ENCODE assay signal across 22 cellular contexts in genomic region chr6:154614641-154615040, GRCh38.
"Had no signal": no experiment of that assay in that cellular context is flagged by ENCODE, and none has a peak within 500 bp of the region (broad histone marks: within the 10 kb centered on the region; RNA-seq: fewer than 3 reads in every experiment).

No MANE protein-coding gene starts in this region.

- ATAC-seq: activated CD8-positive, alpha-beta memory T cell treated with anti-CD3 and anti-CD28 coated beads, Interleukin-2, amount 10 ng/mL, durations not matched to agents 7 days and 5 days had no signal

- H3K4me3 ChIP-seq: coronary artery, esophagus muscularis mucosa, transverse colon, vagina had no signal

- H3K27me3 Mint-ChIP-seq: activated CD8-positive, alpha-beta memory T cell treated with anti-CD3 and anti-CD28 coated beads, Interleukin-2, amount 10 ng/mL, durations not matched to agents 7 days and 5 days had no signal

- H3K9me3 Mint-ChIP-seq: activated CD4-positive, alpha-beta memory T cell treated with anti-CD3 and anti-CD28 coated beads, Interleukin-2, amount 10 ng/mL, durations not matched to agents 7 days and 5 days; activated naive CD4-positive, alpha-beta T cell treated with anti-CD3 and anti-CD28 coated beads for 36 hours; central memory CD8-positive, alpha-beta T cell; stimulated activated naive CD8-positive, alpha-beta T cell treated with anti-CD3 and anti-CD28 coated beads, Interleukin-15, Interleukin-2, amounts not matched to agents 100 ng/mL and 50 ng/mL, for 24 hours had no signal

- H3K27ac Mint-ChIP-seq: activated CD4-positive, alpha-beta memory T cell treated with anti-CD3 and anti-CD28 coated beads, Interleukin-2, amount 10 ng/mL, durations not matched to agents 7 days and 5 days; activated CD8-positive, alpha-beta memory T cell treated with anti-CD3 and anti-CD28 coated beads, Interleukin-2, amount 10 ng/mL, durations not matched to agents 7 days and 5 days; activated naive CD4-positive, alpha-beta T cell treated with anti-CD3 and anti-CD28 coated beads for 36 hours; stimulated activated naive CD8-positive, alpha-beta T cell treated with anti-CD3 and anti-CD28 coated beads, Interleukin-15, Interleukin-2, amounts not matched to agents 100 ng/mL and 50 ng/mL, for 24 hours had no signal

- H3K4me1 ChIP-seq: vagina had no signal

- H3K36me3 ChIP-seq: brain microvascular endothelial cell, esophagus muscularis mucosa, transverse colon, vagina had no signal

- H3K4me1 Mint-ChIP-seq: activated CD4-positive, alpha-beta memory T cell treated with anti-CD3 and anti-CD28 coated beads, Interleukin-2, amount 10 ng/mL, durations not matched to agents 7 days and 5 days; central memory CD8-positive, alpha-beta T cell had no signal

- H3K9me3 ChIP-seq: esophagus muscularis mucosa, transverse colon, vagina had no signal

- H3K4me3 Mint-ChIP-seq: activated CD4-positive, alpha-beta memory T cell treated with anti-CD3 and anti-CD28 coated beads, Interleukin-2, amount 10 ng/mL, durations not matched to agents 7 days and 5 days; activated CD8-positive, alpha-beta memory T cell treated with anti-CD3 and anti-CD28 coated beads, Interleukin-2, amount 10 ng/mL, durations not matched to agents 7 days and 5 days; activated naive CD4-positive, alpha-beta T cell treated with anti-CD3 and anti-CD28 coated beads for 36 hours; central memory CD8-positive, alpha-beta T cell; stimulated activated naive CD8-positive, alpha-beta T cell treated with anti-CD3 and anti-CD28 coated beads, Interleukin-15, Interleukin-2, amounts not matched to agents 100 ng/mL and 50 ng/mL, for 24 hours had no signal

- H3K27ac ChIP-seq: brain microvascular endothelial cell, coronary artery, esophagus muscularis mucosa, vagina had no signal

- H3K27me3 ChIP-seq: brain microvascular endothelial cell, esophagus muscularis mucosa, transverse colon, vagina had no signal

- H3K36me3 Mint-ChIP-seq: activated CD8-positive, alpha-beta memory T cell treated with anti-CD3 and anti-CD28 coated beads, Interleukin-2, amount 10 ng/mL, durations not matched to agents 7 days and 5 days had no signal

- DNase-seq: activated CD4-positive, alpha-beta memory T cell treated with anti-CD3 and anti-CD28 coated beads, Interleukin-2, amount 10 ng/mL, durations not matched to agents 7 days and 5 days; activated CD4-positive, alpha-beta T cell treated with anti-CD3 and anti-CD28 coated beads for 48 hours; activated CD4-positive, CD25-positive, alpha-beta regulatory T cell; activated CD8-positive, alpha-beta memory T cell treated with anti-CD3 and anti-CD28 coated beads, Interleukin-2, amount 10 ng/mL, durations not matched to agents 7 days and 5 days; activated naive CD4-positive, alpha-beta T cell treated with anti-CD3 and anti-CD28 coated beads for 36 hours; activated T-cell treated with anti-CD3 and anti-CD28 coated beads, Interleukin-2, amount 50 U/mL, for 1 hour; anterior cingulate cortex; brain microvascular endothelial cell; effector CD4-positive, alpha-beta T cell; hippocampal formation; islet precursor cell; left colon; occipital lobe; posterior cingulate gyrus; stimulated activated CD4-positive, alpha-beta T cell treated with anti-CD3 and anti-CD28 coated beads, Interleukin-15, amount 100 ng/mL, for 24 hours; stimulated activated CD4-positive, alpha-beta T cell treated with anti-CD3 and anti-CD28 coated beads, Interleukin-2, amount 100 ng/mL, for 48 hours; transverse colon had no signal
